ENCODE assay signal across 1 cellular context in the genomic region with DNA sequence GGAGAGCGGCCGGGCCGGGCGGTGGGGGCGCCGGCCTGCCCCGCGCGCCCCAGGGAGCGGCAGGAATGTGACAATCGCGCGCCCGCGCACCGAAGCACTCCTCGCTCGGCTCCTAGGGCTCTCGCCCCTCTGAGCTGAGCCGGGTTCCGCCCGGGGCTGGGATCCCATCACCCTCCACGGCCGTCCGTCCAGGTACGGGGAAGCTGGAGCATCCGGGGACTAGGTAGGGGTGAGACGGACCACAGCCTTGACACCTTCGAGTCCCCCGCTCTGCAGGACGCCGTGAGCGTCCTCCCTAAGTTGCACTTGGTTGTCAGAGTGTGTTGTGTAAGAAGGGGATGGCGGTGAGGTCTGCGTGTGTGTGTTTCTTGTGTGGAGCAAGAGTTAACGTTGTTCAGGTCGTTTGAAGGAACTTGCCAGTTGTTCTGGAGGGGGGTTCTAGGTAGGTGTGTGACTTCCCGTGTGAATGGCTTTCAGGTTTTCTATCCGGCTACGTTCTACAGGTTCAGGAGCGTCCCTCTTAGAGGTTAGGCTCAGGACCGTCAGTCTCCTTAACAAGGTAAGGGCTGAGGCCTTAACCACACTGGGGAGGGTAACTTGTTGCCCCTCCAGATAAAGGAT.
TF ChIP-seq lines count a peak whose summit lies in the region.

No MANE protein-coding gene starts in this region.

TF ChIP-seq in WTC11, 78 proteins besides CTCF, POLR2A, EP300 and RAD21 (continued from another document):
- no peak for TF ChIP-seq PRDM15 (CRISPR knock-in tag; IDR thresholded peaks at IDR 0.05)
